8 cellular contexts compared by ENCODE assay signal in genomic region chr5:52725065-52725746, GRCh38.
DNase-seq lines count a peak whose midpoint lies in the region; ATAC-seq and TF ChIP-seq lines count a peak whose summit lies in the region.

No MANE protein-coding gene starts in this region.

- H3K9me3 ChIP-seq in esophagus muscularis mucosa: no peaks in the 10 kb centered on the region

- H3K27ac ChIP-seq in VCaP: peak overlapping the region; percentile 87
- peak overlapping the region; percentile 65 to 76 (median 70) for H3K27ac ChIP-seq in esophagus muscularis mucosa (replicated peaks in 1 of 4)

- H3K4me1 ChIP-seq in esophagus muscularis mucosa: peaks cover 19 to 43% (median 40%) of the 10 kb centered on the region in 4 donors

- WGBS in esophagus muscularis mucosa: 28% methylated on average over 6 of the region's 6 CpGs

- TF ChIP-seq EP300 in esophagus muscularis mucosa (IDR thresholded peaks at IDR 0.05): no peak

- no peak overlapping the region for H3K4me3 ChIP-seq in esophagus muscularis mucosa

- TF ChIP-seq CTCF in VCaP (conservative IDR thresholded peaks at IDR 0.05): no peak
- TF ChIP-seq CTCF in esophagus muscularis mucosa (IDR thresholded peaks at IDR 0.05): no peak

- intact Hi-C loops in esophagus muscularis mucosa (cut with DNase I): no loop called here

- TF ChIP-seq POLR2A in esophagus muscularis mucosa (IDR thresholded peaks at IDR 0.05; ENCODE audit: low read depth): no peak

- H3K27me3 ChIP-seq in esophagus muscularis mucosa: no peaks in the 10 kb centered on the region

- peak; percentile 58 for ATAC-seq in HG03469 (IDR thresholded peaks at IDR 0.05; ENCODE audit: unreplicated experiment)
- ATAC-seq in HG02798 (IDR thresholded peaks at IDR 0.05; ENCODE audit: poor library complexity, unreplicated experiment): no peak

- peak; percentile 18 to 35 for DNase-seq in activated CD8-positive, alpha-beta memory T cell treated with anti-CD3 and anti-CD28 coated beads for 4 hours (ENCODE audit: low read depth in 2 of 2)
- DNase-seq in activated CD8-positive, alpha-beta memory T cell treated with anti-CD3 and anti-CD28 coated beads for 24 hours: no peak
- DNase-seq in esophagus muscularis mucosa (ENCODE audit: extremely low spot score): no peak
- peak; percentile 46 for DNase-seq in stimulated activated CD8-positive, alpha-beta memory T cell treated with anti-CD3 and anti-CD28 coated beads, Interleukin-4, amount 100 ng/mL, for 48 hours
- no peak for DNase-seq in NCI-H2107 (lab: John Stamatoyannopoulos, UW)

- no peaks in the 10 kb centered on the region for H3K36me3 ChIP-seq in esophagus muscularis mucosa

Comparison
In these comparisons a context has a peak if more than half of its experiments do, and no peak if none do; other contexts are left out.
1. DNase-seq: peak in activated CD8-positive, alpha-beta memory T cell treated with anti-CD3 and anti-CD28 coated beads for 4 hours (2 of 2) and stimulated activated CD8-positive, alpha-beta memory T cell treated with anti-CD3 and anti-CD28 coated beads, Interleukin-4, amount 100 ng/mL, for 48 hours (single experiment); none in activated CD8-positive, alpha-beta memory T cell treated with anti-CD3 and anti-CD28 coated beads for 24 hours (single experiment), esophagus muscularis mucosa (single experiment) and NCI-H2107 (single experiment).